In the genomic region with DNA sequence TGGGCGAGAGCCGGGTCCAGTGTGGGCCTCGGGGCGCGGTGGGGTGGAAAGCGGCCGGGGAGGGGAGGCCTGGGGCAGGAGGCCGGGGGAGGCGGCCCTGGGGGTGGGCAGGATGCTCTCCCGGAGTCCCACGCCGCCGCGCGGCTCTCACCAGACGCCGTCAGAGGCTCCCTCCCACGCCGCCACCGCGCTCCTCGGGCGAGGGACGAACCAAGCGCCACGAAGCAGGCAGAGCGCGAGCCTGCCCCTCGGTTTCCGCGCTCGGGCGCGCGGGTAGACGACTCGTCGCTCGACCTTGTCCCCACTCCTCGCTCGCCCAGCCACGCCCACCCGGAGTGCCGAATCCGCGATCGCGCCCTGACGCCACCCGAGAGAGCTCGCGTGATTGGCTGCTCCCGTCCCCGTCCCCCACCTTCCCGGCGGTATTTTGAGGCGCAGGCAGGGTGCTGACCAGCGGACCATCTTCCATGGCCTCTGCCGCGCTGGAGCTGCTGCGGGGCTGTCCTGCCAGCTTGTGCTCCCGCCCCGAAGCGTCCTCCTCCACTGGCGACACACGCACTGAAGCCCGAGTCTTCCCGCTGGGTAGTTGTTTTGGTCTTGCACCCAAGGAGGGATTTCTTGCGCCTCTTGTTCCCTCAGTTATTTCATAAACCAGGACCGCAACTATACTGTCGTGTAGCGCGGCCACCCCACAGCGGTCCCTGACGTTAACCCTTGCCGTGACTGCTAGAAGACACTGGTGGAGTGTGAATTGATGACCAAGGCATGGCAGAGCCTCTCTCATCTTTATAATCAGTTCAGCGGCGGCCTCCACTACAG, we compare ENCODE assay signal across 8 cellular contexts. TPM values are rescaled to one million over a fixed set of nuclear protein-coding genes. Genes with fewer than 3 reads are reported as not detected.
DNase-seq lines count a peak whose midpoint lies in the region; ATAC-seq and TF ChIP-seq lines count a peak whose summit lies in the region.

A gene with protein sequence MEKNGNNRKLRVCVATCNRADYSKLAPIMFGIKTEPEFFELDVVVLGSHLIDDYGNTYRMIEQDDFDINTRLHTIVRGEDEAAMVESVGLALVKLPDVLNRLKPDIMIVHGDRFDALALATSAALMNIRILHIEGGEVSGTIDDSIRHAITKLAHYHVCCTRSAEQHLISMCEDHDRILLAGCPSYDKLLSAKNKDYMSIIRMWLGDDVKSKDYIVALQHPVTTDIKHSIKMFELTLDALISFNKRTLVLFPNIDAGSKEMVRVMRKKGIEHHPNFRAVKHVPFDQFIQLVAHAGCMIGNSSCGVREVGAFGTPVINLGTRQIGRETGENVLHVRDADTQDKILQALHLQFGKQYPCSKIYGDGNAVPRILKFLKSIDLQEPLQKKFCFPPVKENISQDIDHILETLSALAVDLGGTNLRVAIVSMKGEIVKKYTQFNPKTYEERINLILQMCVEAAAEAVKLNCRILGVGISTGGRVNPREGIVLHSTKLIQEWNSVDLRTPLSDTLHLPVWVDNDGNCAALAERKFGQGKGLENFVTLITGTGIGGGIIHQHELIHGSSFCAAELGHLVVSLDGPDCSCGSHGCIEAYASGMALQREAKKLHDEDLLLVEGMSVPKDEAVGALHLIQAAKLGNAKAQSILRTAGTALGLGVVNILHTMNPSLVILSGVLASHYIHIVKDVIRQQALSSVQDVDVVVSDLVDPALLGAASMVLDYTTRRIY (minus strand): TSS at position 279 of the 819 bp plus-strand sequence. CDS start 9,093 bp downstream, outside the sequence.

- WGBS in adipose tissue, 3 donors, result 1 to 2% (median 2%) methylated on average over 55 to 78 of the region's 78 CpGs

- H3K4me3 ChIP-seq in cardiac muscle cell (peak within 1 kb of the TSS; percentile 71), parathyroid adenoma (ENCODE audit: low read depth, low read length) (peak within 1 kb of the TSS; percentile 90), tibial artery (peak within 1 kb of the TSS; percentile 88 to 96)

- H3K27me3 Mint-ChIP-seq in HFFc6 (ENCODE audit: insufficient read depth) (peaks cover 2% of the 10 kb centered on the region; the same call in 1 of the 2 replicates), T-cell (no peaks in the 10 kb centered on the region)

- ATAC-seq in T-cell (replicated peaks in 1 of 4), result peak; percentile 87 to 93 (median 92)

- no peaks in the 10 kb centered on the region for H3K79me2 ChIP-seq in parathyroid adenoma

- intact Hi-C loops in tibial artery (cut with DNase I; ENCODE audit: low total_unique reads), result no loop called here

- H3K27ac ChIP-seq in adipose tissue (ENCODE audit: low read depth, low read length) (peak within 1 kb of the TSS; percentile 80), cardiac muscle cell (peak within 1 kb of the TSS; percentile 84), parathyroid adenoma (peak within 1 kb of the TSS; percentile 80), tibial artery (peak within 1 kb of the TSS; percentile 98 to 100)

- peak within 1 kb of the TSS; percentile 83 for H3K4me2 ChIP-seq in parathyroid adenoma (ENCODE audit: low read length)

- H3K4me1 Mint-ChIP-seq in HFFc6 (ENCODE audit: low read depth) (peaks cover 7% of the 10 kb centered on the region), T-cell (peaks cover 8 to 20% (median 16%) of the 10 kb centered on the region in 3 donors)

- no peaks in the 10 kb centered on the region for H3K36me3 ChIP-seq in cardiac muscle cell
- H3K36me3 ChIP-seq in parathyroid adenoma (ENCODE audit: control insufficient read depth, insufficient read depth, low read length), result no peaks in the 10 kb centered on the region
- no peaks in the 10 kb centered on the region for H3K36me3 ChIP-seq in tibial artery

- no peaks in the 10 kb centered on the region for H3K4me1 ChIP-seq in cardiac muscle cell (ENCODE audit: low read depth)
- H3K4me1 ChIP-seq in parathyroid adenoma, result no peaks in the 10 kb centered on the region
- H3K4me1 ChIP-seq in tibial artery, result peaks cover 0 to 17% (median 8%) of the 10 kb centered on the region in 4 donors

- H3K4me3 Mint-ChIP-seq in HFFc6 (peak within 1 kb of the TSS; percentile 94), T-cell (peak within 1 kb of the TSS; percentile 91 to 97 (median 96))

- CTCF ChIA-PET in T-cell (lab: Charles Lee), result interaction anchor here (0.6 to 2.4 kb wide), 4 partner anchors 47 to 131 kb away, joined by 3 to 11 read pairs (median 6); a partner anchor contains a TSS

- H3K36me3 Mint-ChIP-seq in HFFc6 (ENCODE audit: low read depth) (peaks cover 5% of the 10 kb centered on the region; the same call in 1 of the 2 replicates), T-cell (no peaks in the 10 kb centered on the region)

- POLR2A ChIA-PET in T-cell (lab: Charles Lee), result interaction anchor here (0.6 to 0.7 kb wide), 2 partner anchors 8 to 47 kb away, joined by 4 to 5 read pairs; no protein-coding TSS in a partner anchor

- H3K27me3 ChIP-seq in cardiac muscle cell, result no peaks in the 10 kb centered on the region
- no peaks in the 10 kb centered on the region for H3K27me3 ChIP-seq in parathyroid adenoma (ENCODE audit: control insufficient read depth, insufficient read depth, low read length)
- H3K27me3 ChIP-seq in tibial artery, result no peaks in the 10 kb centered on the region

- no peaks in the 10 kb centered on the region for H3K9me3 Mint-ChIP-seq in HFFc6
- H3K9me3 Mint-ChIP-seq in T-cell, result no peaks in the 10 kb centered on the region

- H2AFZ ChIP-seq in parathyroid adenoma, result peak within 1 kb of the TSS; percentile 86

- H3K27ac Mint-ChIP-seq in HFFc6 (peak within 1 kb of the TSS; percentile 92), T-cell (peak within 1 kb of the TSS; percentile 94 to 95)

- H3K9ac ChIP-seq in parathyroid adenoma, result no peak within 1 kb of the TSS

- TF ChIP-seq CTCF in HFFc6 (IDR thresholded peaks at IDR 0.05) (no peak), cardiac muscle cell (IDR thresholded peaks at IDR 0.05; ENCODE audit: low read depth, low read length) (no peak), parathyroid adenoma (IDR thresholded peaks at IDR 0.05) (no peak), tibial artery (IDR thresholded peaks at IDR 0.05) (no peak)

- DNase-seq in GM04503 (ENCODE audit: low read depth) (peak; percentile 85), HFFc6 (peak; percentile 98), NCI-H1048 (lab: John Stamatoyannopoulos, UW) (peak; percentile 52), T-cell (peak; percentile 93 to 99 (median 97)), cardiac muscle cell (ENCODE audit: low read depth in 1 of 2, low spot score in 1 of 2) (peak; percentile 98), tibial artery (peak; percentile 98 to 99)

- no peaks in the 10 kb centered on the region for H3K9me3 ChIP-seq in cardiac muscle cell (ENCODE audit: low read depth)
- H3K9me3 ChIP-seq in parathyroid adenoma (ENCODE audit: control insufficient read depth, low read length), result no peaks in the 10 kb centered on the region
- no peaks in the 10 kb centered on the region for H3K9me3 ChIP-seq in tibial artery

RNA-seq across cellular contexts. Expression of the gene that starts here (rescaled TPM):
- 10 to 100 TPM; 15.8 to 18.9 (median 17.8) TPM for total RNA-seq in HFFc6 (2021; fragmentation: NEBNext Ultra II Directional; extraction: Animal tissue kit (Norgen Biotek cat#: 25700))
- total RNA-seq in T-cell (10 to 100 TPM; 12.3 to 17.0 (median 14.9) TPM), cardiac muscle cell (9.5 and 16.7 TPM in 2 replicates)
- polyA plus RNA-seq in adipose tissue (10 to 100 TPM in 2 of 3 donors, 1 to 10 TPM in 1; 4.8 to 15.7 (median 12.9) TPM), cardiac muscle cell (3.6 and 6.1 TPM in 2 replicates)

Comparison
In these comparisons a context has a peak if more than half of its experiments do, and no peak if none do; other contexts are left out.
1. Peak in every context shown above with its lines: DNase-seq, ATAC-seq, H3K4me3 ChIP-seq and H3K27ac ChIP-seq.